1 cellular context compared by ENCODE assay signal in the genomic region with DNA sequence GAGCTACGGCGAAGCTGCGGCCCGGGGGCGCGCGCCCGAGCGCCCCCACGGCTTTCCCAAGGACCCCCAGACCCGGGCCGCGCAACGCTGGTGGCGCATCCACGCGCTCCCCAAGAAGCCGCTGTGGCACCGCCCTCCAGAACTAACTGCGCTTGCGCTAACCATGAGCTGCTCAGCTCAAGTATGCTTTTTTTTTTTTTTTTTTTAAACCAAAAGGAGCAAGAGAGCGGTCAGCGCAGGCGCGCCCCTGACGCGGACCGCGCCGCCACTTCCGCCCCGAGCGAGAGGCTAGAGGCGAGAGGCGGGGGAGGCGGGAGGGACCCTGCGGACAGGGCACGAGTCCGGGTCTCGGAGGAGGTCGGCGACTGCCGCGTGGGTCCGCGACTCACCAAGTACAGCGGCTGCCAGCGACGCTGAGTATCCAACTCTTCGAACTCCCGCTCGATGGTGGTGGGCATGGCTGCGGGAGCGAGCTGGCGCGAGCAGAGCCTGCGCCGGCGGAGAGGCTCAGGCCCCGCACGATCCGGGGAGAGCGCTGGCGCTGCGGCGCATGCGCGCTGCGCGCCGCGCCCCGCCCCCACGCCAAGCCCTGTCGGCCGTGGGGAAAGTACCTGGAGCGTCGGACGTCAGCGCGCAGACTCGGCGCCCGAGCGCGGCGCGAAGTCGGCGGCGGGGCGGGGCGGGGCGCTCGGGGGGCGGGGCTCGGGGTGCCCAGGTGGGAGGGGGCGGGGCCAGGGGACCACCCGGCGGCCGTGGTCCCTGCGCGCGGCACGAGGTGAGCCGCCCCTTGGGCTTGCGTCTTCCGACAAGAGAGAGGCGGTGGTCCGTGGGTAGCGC.
A peak's percentile ranks its signal among the peaks of the same experiment; 100 is the strongest.
TF ChIP-seq lines count a peak whose summit lies in the region.

A gene (minus strand): TSS at position 554 of the 837 bp plus-strand sequence. CDS start 96 bp downstream, at position 458.

TF ChIP-seq in K562, 482 proteins besides CTCF, POLR2A, EP300 and RAD21 (continued from another document and continues in another):
- TF ChIP-seq, protein P1, sequence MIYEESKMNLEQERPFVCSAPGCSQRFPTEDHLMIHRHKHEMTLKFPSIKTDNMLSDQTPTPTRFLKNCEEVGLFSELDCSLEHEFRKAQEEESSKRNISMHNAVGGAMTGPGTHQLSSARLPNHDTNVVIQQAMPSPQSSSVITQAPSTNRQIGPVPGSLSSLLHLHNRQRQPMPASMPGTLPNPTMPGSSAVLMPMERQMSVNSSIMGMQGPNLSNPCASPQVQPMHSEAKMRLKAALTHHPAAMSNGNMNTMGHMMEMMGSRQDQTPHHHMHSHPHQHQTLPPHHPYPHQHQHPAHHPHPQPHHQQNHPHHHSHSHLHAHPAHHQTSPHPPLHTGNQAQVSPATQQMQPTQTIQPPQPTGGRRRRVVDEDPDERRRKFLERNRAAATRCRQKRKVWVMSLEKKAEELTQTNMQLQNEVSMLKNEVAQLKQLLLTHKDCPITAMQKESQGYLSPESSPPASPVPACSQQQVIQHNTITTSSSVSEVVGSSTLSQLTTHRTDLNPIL (CRISPR knock-in tag; IDR thresholded peaks at IDR 0.05): no peak
- TF ChIP-seq, protein P2, sequence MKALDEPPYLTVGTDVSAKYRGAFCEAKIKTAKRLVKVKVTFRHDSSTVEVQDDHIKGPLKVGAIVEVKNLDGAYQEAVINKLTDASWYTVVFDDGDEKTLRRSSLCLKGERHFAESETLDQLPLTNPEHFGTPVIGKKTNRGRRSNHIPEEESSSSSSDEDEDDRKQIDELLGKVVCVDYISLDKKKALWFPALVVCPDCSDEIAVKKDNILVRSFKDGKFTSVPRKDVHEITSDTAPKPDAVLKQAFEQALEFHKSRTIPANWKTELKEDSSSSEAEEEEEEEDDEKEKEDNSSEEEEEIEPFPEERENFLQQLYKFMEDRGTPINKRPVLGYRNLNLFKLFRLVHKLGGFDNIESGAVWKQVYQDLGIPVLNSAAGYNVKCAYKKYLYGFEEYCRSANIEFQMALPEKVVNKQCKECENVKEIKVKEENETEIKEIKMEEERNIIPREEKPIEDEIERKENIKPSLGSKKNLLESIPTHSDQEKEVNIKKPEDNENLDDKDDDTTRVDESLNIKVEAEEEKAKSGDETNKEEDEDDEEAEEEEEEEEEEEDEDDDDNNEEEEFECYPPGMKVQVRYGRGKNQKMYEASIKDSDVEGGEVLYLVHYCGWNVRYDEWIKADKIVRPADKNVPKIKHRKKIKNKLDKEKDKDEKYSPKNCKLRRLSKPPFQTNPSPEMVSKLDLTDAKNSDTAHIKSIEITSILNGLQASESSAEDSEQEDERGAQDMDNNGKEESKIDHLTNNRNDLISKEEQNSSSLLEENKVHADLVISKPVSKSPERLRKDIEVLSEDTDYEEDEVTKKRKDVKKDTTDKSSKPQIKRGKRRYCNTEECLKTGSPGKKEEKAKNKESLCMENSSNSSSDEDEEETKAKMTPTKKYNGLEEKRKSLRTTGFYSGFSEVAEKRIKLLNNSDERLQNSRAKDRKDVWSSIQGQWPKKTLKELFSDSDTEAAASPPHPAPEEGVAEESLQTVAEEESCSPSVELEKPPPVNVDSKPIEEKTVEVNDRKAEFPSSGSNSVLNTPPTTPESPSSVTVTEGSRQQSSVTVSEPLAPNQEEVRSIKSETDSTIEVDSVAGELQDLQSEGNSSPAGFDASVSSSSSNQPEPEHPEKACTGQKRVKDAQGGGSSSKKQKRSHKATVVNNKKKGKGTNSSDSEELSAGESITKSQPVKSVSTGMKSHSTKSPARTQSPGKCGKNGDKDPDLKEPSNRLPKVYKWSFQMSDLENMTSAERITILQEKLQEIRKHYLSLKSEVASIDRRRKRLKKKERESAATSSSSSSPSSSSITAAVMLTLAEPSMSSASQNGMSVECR (CRISPR knock-in tag; IDR thresholded peaks at IDR 0.05): peak; percentile 88
- TF ChIP-seq KDM4B (IDR thresholded peaks at IDR 0.05; ENCODE audit: borderline replicate concordance in 2 of 2, low read depth in 1 of 2): peak in 1 of 2 experiments; percentile 18; a peak in 1 of 4 replicates
- TF ChIP-seq, protein P3, sequence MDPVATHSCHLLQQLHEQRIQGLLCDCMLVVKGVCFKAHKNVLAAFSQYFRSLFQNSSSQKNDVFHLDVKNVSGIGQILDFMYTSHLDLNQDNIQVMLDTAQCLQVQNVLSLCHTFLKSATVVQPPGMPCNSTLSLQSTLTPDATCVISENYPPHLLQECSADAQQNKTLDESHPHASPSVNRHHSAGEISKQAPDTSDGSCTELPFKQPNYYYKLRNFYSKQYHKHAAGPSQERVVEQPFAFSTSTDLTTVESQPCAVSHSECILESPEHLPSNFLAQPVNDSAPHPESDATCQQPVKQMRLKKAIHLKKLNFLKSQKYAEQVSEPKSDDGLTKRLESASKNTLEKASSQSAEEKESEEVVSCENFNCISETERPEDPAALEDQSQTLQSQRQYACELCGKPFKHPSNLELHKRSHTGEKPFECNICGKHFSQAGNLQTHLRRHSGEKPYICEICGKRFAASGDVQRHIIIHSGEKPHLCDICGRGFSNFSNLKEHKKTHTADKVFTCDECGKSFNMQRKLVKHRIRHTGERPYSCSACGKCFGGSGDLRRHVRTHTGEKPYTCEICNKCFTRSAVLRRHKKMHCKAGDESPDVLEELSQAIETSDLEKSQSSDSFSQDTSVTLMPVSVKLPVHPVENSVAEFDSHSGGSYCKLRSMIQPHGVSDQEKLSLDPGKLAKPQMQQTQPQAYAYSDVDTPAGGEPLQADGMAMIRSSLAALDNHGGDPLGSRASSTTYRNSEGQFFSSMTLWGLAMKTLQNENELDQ (CRISPR knock-in tag; IDR thresholded peaks at IDR 0.05; ENCODE audit: borderline replicate concordance): no peak
- TF ChIP-seq, protein P4, sequence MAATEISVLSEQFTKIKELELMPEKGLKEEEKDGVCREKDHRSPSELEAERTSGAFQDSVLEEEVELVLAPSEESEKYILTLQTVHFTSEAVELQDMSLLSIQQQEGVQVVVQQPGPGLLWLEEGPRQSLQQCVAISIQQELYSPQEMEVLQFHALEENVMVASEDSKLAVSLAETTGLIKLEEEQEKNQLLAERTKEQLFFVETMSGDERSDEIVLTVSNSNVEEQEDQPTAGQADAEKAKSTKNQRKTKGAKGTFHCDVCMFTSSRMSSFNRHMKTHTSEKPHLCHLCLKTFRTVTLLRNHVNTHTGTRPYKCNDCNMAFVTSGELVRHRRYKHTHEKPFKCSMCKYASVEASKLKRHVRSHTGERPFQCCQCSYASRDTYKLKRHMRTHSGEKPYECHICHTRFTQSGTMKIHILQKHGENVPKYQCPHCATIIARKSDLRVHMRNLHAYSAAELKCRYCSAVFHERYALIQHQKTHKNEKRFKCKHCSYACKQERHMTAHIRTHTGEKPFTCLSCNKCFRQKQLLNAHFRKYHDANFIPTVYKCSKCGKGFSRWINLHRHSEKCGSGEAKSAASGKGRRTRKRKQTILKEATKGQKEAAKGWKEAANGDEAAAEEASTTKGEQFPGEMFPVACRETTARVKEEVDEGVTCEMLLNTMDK (IDR thresholded peaks at IDR 0.05; ENCODE audit: borderline replicate concordance, insufficient read depth, low read depth, low read length, poor library complexity, severe bottlenecking): no peak
- TF ChIP-seq ZNF274 (IDR thresholded peaks at IDR 0.05; ENCODE audit: borderline replicate concordance, low read depth, low read length): no peak; the same call in 1 of the 2 replicates
- 0 out of 2 replicates have a peak, but pooled peaks have one; percentile 39 for TF ChIP-seq HIVEP1 (CRISPR knock-in tag; IDR thresholded peaks at IDR 0.05)
- no peak for TF ChIP-seq ESRRB (CRISPR knock-in tag; IDR thresholded peaks at IDR 0.05; ENCODE audit: borderline replicate concordance)
- no peak for TF ChIP-seq ZNF436 (CRISPR knock-in tag; IDR thresholded peaks at IDR 0.05)
- no peak for TF ChIP-seq ZZZ3 (IDR thresholded peaks at IDR 0.05)
- TF ChIP-seq NCOA6 (IDR thresholded peaks at IDR 0.05): no peak
- TF ChIP-seq HMGN3 (IDR thresholded peaks at IDR 0.05; ENCODE audit: borderline replicate concordance, extremely low read depth, insufficient read length, low read depth, low read length): no peak
- TF ChIP-seq GTF2A2 (tag; IDR thresholded peaks at IDR 0.05): no peak
- no peak for TF ChIP-seq HEY1 (CRISPR knock-in tag; IDR thresholded peaks at IDR 0.05; ENCODE audit: borderline replicate concordance)
- TF ChIP-seq HDAC2 (IDR thresholded peaks at IDR 0.05): no peak
- TF ChIP-seq SMARCA4 (IDR thresholded peaks at IDR 0.05): no peak
- no peak for TF ChIP-seq ZNF57 (CRISPR knock-in tag; IDR thresholded peaks at IDR 0.05)
- TF ChIP-seq, protein P5, sequence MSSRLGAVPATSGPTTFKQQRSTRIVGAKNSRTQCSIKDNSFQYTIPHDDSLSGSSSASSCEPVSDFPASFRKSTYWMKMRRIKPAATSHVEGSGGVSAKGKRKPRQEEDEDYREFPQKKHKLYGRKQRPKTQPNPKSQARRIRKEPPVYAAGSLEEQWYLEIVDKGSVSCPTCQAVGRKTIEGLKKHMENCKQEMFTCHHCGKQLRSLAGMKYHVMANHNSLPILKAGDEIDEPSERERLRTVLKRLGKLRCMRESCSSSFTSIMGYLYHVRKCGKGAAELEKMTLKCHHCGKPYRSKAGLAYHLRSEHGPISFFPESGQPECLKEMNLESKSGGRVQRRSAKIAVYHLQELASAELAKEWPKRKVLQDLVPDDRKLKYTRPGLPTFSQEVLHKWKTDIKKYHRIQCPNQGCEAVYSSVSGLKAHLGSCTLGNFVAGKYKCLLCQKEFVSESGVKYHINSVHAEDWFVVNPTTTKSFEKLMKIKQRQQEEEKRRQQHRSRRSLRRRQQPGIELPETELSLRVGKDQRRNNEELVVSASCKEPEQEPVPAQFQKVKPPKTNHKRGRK (tag; IDR thresholded peaks at IDR 0.05): no peak
- TF ChIP-seq YBX1 (IDR thresholded peaks at IDR 0.05): no peak
- TF ChIP-seq ZNF507 (tag; conservative IDR thresholded peaks at IDR 0.05): no peak
- TF ChIP-seq ZNF3 (CRISPR knock-in tag; IDR thresholded peaks at IDR 0.05): no peak
- no peak for TF ChIP-seq ZNF212 (CRISPR knock-in tag; IDR thresholded peaks at IDR 0.05)
- TF ChIP-seq, protein P6, sequence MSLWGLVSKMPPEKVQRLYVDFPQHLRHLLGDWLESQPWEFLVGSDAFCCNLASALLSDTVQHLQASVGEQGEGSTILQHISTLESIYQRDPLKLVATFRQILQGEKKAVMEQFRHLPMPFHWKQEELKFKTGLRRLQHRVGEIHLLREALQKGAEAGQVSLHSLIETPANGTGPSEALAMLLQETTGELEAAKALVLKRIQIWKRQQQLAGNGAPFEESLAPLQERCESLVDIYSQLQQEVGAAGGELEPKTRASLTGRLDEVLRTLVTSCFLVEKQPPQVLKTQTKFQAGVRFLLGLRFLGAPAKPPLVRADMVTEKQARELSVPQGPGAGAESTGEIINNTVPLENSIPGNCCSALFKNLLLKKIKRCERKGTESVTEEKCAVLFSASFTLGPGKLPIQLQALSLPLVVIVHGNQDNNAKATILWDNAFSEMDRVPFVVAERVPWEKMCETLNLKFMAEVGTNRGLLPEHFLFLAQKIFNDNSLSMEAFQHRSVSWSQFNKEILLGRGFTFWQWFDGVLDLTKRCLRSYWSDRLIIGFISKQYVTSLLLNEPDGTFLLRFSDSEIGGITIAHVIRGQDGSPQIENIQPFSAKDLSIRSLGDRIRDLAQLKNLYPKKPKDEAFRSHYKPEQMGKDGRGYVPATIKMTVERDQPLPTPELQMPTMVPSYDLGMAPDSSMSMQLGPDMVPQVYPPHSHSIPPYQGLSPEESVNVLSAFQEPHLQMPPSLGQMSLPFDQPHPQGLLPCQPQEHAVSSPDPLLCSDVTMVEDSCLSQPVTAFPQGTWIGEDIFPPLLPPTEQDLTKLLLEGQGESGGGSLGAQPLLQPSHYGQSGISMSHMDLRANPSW (CRISPR knock-in tag; IDR thresholded peaks at IDR 0.05): no peak
- TF ChIP-seq DPF2 (IDR thresholded peaks at IDR 0.05): no peak
- TF ChIP-seq PPARD (CRISPR knock-in tag; IDR thresholded peaks at IDR 0.05): no peak
- TF ChIP-seq, protein P7, sequence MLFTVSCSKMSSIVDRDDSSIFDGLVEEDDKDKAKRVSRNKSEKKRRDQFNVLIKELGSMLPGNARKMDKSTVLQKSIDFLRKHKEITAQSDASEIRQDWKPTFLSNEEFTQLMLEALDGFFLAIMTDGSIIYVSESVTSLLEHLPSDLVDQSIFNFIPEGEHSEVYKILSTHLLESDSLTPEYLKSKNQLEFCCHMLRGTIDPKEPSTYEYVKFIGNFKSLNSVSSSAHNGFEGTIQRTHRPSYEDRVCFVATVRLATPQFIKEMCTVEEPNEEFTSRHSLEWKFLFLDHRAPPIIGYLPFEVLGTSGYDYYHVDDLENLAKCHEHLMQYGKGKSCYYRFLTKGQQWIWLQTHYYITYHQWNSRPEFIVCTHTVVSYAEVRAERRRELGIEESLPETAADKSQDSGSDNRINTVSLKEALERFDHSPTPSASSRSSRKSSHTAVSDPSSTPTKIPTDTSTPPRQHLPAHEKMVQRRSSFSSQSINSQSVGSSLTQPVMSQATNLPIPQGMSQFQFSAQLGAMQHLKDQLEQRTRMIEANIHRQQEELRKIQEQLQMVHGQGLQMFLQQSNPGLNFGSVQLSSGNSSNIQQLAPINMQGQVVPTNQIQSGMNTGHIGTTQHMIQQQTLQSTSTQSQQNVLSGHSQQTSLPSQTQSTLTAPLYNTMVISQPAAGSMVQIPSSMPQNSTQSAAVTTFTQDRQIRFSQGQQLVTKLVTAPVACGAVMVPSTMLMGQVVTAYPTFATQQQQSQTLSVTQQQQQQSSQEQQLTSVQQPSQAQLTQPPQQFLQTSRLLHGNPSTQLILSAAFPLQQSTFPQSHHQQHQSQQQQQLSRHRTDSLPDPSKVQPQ (CRISPR knock-in tag; IDR thresholded peaks at IDR 0.05; ENCODE audit: borderline replicate concordance): no peak
- TF ChIP-seq, protein P8, sequence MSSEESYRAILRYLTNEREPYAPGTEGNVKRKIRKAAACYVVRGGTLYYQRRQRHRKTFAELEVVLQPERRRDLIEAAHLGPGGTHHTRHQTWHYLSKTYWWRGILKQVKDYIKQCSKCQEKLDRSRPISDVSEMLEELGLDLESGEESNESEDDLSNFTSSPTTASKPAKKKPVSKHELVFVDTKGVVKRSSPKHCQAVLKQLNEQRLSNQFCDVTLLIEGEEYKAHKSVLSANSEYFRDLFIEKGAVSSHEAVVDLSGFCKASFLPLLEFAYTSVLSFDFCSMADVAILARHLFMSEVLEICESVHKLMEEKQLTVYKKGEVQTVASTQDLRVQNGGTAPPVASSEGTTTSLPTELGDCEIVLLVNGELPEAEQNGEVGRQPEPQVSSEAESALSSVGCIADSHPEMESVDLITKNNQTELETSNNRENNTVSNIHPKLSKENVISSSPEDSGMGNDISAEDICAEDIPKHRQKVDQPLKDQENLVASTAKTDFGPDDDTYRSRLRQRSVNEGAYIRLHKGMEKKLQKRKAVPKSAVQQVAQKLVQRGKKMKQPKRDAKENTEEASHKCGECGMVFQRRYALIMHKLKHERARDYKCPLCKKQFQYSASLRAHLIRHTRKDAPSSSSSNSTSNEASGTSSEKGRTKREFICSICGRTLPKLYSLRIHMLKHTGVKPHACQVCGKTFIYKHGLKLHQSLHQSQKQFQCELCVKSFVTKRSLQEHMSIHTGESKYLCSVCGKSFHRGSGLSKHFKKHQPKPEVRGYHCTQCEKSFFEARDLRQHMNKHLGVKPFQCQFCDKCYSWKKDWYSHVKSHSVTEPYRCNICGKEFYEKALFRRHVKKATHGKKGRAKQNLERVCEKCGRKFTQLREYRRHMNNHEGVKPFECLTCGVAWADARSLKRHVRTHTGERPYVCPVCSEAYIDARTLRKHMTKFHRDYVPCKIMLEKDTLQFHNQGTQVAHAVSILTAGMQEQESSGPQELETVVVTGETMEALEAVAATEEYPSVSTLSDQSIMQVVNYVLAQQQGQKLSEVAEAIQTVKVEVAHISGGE (CRISPR knock-in tag; IDR thresholded peaks at IDR 0.05): 0 out of 6 replicates have a peak, but pooled peaks of 1 of the 3 experiments have one; percentile 48
- peak; percentile 93 for TF ChIP-seq EP400 (IDR thresholded peaks at IDR 0.05)
- TF ChIP-seq NFXL1 (CRISPR knock-in tag; IDR thresholded peaks at IDR 0.05): no peak
- peak; percentile 99 for TF ChIP-seq ZNF384 (IDR thresholded peaks at IDR 0.05; ENCODE audit: low read depth, low read length)
